In the genomic region with DNA sequence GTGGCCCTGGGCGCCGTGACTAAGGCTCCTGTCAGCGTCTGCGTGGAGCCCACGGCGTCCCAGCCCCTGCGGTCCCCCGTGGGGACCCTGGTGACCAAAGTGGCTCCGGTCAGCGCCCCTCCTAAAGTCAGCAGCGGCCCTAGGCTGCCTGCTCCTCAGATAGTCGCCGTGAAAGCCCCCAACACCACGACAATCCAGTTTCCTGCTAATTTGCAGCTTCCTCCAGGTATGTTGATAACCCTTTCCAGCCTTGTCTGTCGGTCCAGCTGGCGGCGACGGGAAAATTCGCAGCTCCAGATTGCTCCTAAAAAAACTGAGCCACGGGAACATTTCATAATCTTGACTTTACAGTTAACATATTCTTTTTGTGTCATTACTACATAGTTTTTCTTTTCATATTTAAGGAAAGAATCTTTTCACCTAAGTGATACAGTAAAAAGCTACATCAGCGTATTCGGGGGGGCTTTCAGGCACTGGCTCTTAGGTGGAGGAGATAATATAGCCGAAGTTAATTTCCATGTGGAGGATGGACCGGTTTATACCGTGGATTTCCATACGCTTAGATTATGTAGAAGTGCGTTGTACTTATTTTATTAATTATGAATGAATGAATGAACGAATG, we compare ENCODE assay signal across 8 cellular contexts. TPM values are rescaled to one million over a fixed set of nuclear protein-coding genes. Genes with fewer than 3 reads are reported as not detected.
DNase-seq lines count a peak whose midpoint lies in the region; ATAC-seq and TF ChIP-seq lines count a peak whose summit lies in the region.

No MANE protein-coding gene starts in this region.

- no TSS peak for BruUV-seq in mammary epithelial cell (replicated peaks; lab: Mats Ljungman, UMichigan)

- H3K27me3 ChIP-seq in mammary epithelial cell (ENCODE audit: insufficient read depth, low read length), result no peaks in the 10 kb centered on the region

- H3K27ac ChIP-seq in mammary epithelial cell (ENCODE audit: insufficient read depth, low read depth, low read length), result peak overlapping the region; percentile 90

- peak overlapping the region; percentile 86 for H3K4me3 Mint-ChIP-seq in mesothelial cell of epicardium

- CTCF ChIA-PET in mammary epithelial cell (lab: Charles Lee; ENCODE audit: low non-redundant PET), result interaction anchor here (0.5 to 0.6 kb wide), 2 partner anchors 107 to 156 kb away, joined by 3 read pairs; no protein-coding TSS in a partner anchor

- H3K27me3 Mint-ChIP-seq in mesothelial cell of epicardium (ENCODE audit: low read depth), result peaks cover 20% of the 10 kb centered on the region

- TF ChIP-seq CTCF in mammary epithelial cell (conservative IDR thresholded peaks at IDR 0.05 in 1 of 2, IDR thresholded peaks at IDR 0.05 in 1 of 2; ENCODE audit: extremely low read depth in 1 of 2, insufficient read depth in 1 of 2, low read depth in 1 of 2, low read length in 2 of 2), result no peak
- TF ChIP-seq CTCF in mesothelial cell of epicardium (IDR thresholded peaks at IDR 0.05; ENCODE audit: unreplicated experiment), result no peak

- peaks cover 20% of the 10 kb centered on the region for H3K4me1 ChIP-seq in mammary epithelial cell (ENCODE audit: insufficient read depth, low read length)

- H3K27ac Mint-ChIP-seq in mesothelial cell of epicardium, result peak overlapping the region; percentile 79

- dilution Hi-C loops in mammary epithelial cell (cut with HindIII; ENCODE audit: low sequenced_read_pairs), result no loop called here

- no peaks in the 10 kb centered on the region for H3K9me3 ChIP-seq in mammary epithelial cell (replicated peaks; ENCODE audit: insufficient read depth, low read length)

- H3K36me3 Mint-ChIP-seq in mesothelial cell of epicardium, result no peaks in the 10 kb centered on the region

- no peak for ATAC-seq in HG02759 (IDR thresholded peaks at IDR 0.05; ENCODE audit: unreplicated experiment)

- intact Hi-C loops in mammary epithelial cell (cut with micrococcal nuclease), result loop anchor here (5.0 kb wide), 1 partner anchor 135 kb away; the partner anchor contains the start of gene SS18

- H3K79me2 ChIP-seq in mammary epithelial cell (ENCODE audit: insufficient read depth, low read length), result peaks cover 49% of the 10 kb centered on the region

- in situ Hi-C loops in mammary epithelial cell (cut with MboI; ENCODE audit: low sequenced_read_pairs in 2 of 2), result no loop called here

- no peaks in the 10 kb centered on the region for H3K9me3 Mint-ChIP-seq in mesothelial cell of epicardium

- peak overlapping the region; percentile 77 for H3K9ac ChIP-seq in mammary epithelial cell (ENCODE audit: insufficient read depth, low read length)

- H3K4me3 ChIP-seq in mammary epithelial cell (replicated peaks in 1 of 3; ENCODE audit: insufficient read depth in 1 of 3, low read depth in 2 of 3, low read length in 3 of 3), result peak overlapping the region; percentile 55 to 96 (median 94)

- peak overlapping the region; percentile 81 for H2AFZ ChIP-seq in mammary epithelial cell (ENCODE audit: low read depth, low read length)

- peak overlapping the region; percentile 93 for H3K4me2 ChIP-seq in mammary epithelial cell (ENCODE audit: insufficient read depth, low read depth, low read length)

- no peaks in the 10 kb centered on the region for H3K36me3 ChIP-seq in mammary epithelial cell (ENCODE audit: insufficient read depth, low read length)

- H3K4me1 Mint-ChIP-seq in mesothelial cell of epicardium, result peaks cover 14% of the 10 kb centered on the region

- 37% methylated on average over 15 of the region's 28 CpGs for WGBS in mammary epithelial cell (ENCODE audit: low coverage, missing lambda C conversion rate)

- H4K20me1 ChIP-seq in mammary epithelial cell (ENCODE audit: insufficient read depth, low read length), result no peaks in the 10 kb centered on the region

- DNase-seq in NCI-H2171 treated with DMSO at 0.1 percent for 48 hours (lab: John Stamatoyannopoulos, UW) (peak; percentile 43), NCI-H2171 (lab: John Stamatoyannopoulos, UW) (no peak), LoVo (ENCODE audit: low spot score) (peak; percentile 12), mammary epithelial cell (no peak), mesothelial cell of epicardium (ENCODE audit: low spot score in 2 of 2, unreplicated experiment in 2 of 2) (no peak), NCI-H2029 treated with DMSO at 0.1 percent for 48 hours (lab: John Stamatoyannopoulos, UW) (no peak)
- no peak for DNase-seq in stimulated activated naive CD4-positive, alpha-beta T cell treated with Interleukin-2 at 50 U/mL for 16 hours (lab: John Stamatoyannopoulos, UW)

RNA-seq across cellular contexts. Expression of gene TAF4B, which starts 0.9 kb away (rescaled TPM):
- total RNA-seq in mammary epithelial cell (1 to 10 TPM; 5.7 to 6.5 TPM), mesothelial cell of epicardium (3.7 to 4.2 TPM (median 3.8 TPM) in 3 replicates)
- 3.4 TPM for polyA plus RNA-seq in mammary epithelial cell
- 8.0 TPM for polyA minus RNA-seq in mammary epithelial cell

Comparison
In these comparisons a context has a peak if more than half of its experiments do, and no peak if none do; other contexts are left out.
1. DNase-seq: peak in NCI-H2171 treated with DMSO at 0.1 percent for 48 hours (single experiment) and LoVo (single experiment); none in NCI-H2171 (single experiment), mammary epithelial cell (single experiment), mesothelial cell of epicardium (0 of 2), stimulated activated naive CD4-positive, alpha-beta T cell treated with Interleukin-2 at 50 U/mL for 16 hours (single experiment) and NCI-H2029 treated with DMSO at 0.1 percent for 48 hours (single experiment).